30 cellular contexts compared by ENCODE assay signal in the genomic region with DNA sequence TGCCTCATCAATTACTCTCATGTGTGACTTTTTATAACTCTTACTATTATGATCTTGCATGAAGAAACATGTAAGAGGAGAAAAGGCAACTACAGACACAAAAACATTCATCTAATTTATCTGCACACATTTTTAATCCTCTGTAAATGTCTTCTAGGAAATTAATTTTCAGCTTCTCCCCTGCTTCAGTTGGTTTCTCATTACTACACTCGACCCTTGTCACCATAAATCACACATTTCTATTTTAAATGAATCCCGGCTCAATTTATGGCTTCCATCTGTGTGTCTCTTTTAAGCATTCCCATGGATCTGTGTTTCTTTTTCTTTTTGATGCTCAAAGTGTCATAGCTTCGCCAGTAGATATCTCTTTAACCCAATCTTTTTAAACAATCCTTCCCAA. TPM values are rescaled to one million over a fixed set of nuclear protein-coding genes. Genes with fewer than 3 reads are reported as not detected.
"Had no signal": no experiment of that assay in that cellular context is flagged by ENCODE, and none has a peak within 500 bp of the region (broad histone marks: within the 10 kb centered on the region; RNA-seq: fewer than 3 reads in every experiment).

No MANE protein-coding gene starts in this region.

- H3K4me3 ChIP-seq: body of pancreas, MG63, Peyer's patch, SJSA1 had no signal

- H3K27me3 ChIP-seq: body of pancreas, MG63, Peyer's patch, SJSA1 had no signal

- H3K27ac ChIP-seq: body of pancreas, Peyer's patch, RWPE1, SJSA1 had no signal

- H3K4me1 Mint-ChIP-seq: activated CD4-positive, alpha-beta T cell treated with anti-CD3 and anti-CD28 coated beads, Interleukin-2, amount 10 ng/mL, durations not matched to agents 24 days and 14 days; activated naive CD4-positive, alpha-beta T cell treated with anti-CD3 and anti-CD28 coated beads, Interleukin-2, amount 50 U/mL, for 24 hours; T-helper 17 cell; WTC11 had no signal

- DNase-seq: activated CD4-positive, alpha-beta T cell treated with anti-CD3 and anti-CD28 coated beads, Interleukin-2, amount 10 ng/mL, durations not matched to agents 24 days and 14 days; activated CD4-positive, alpha-beta T cell treated with anti-CD3 and anti-CD28 coated beads, Interleukin-2, amount 50 U/mL, for 48 hours; activated CD4-positive, CD25-positive, alpha-beta regulatory T cell treated with anti-CD3 and anti-CD28 coated beads, Interleukin-2, amount 50 U/mL, for 72 hours; activated CD8-positive, alpha-beta memory T cell treated with anti-CD3 and anti-CD28 coated beads, Interleukin-2, amount 10 ng/mL, durations not matched to agents 7 days and 5 days; activated effector memory CD4-positive, alpha-beta T cell treated with Interleukin-2 at 50 U/mL for 16 hours; activated naive CD4-positive, alpha-beta T cell; activated T-cell treated with anti-CD3 and anti-CD28 coated beads, Interleukin-2, amount 50 U/mL, for 24 hours; aorta; body of pancreas; central memory CD4-positive, alpha-beta T cell; MG63; MV-4-11; NCI-H1092 treated with DMSO at 0.1 percent for 48 hours; NCI-H1417 treated with DMSO at 0.1 percent for 48 hours; NCI-H1694 treated with DMSO at 0.1 percent for 48 hours; NCI-H2029 treated with DMSO at 0.1 percent for 48 hours; NCI-H446; NCI-H524; NCI-H774; OCI-M1; Peyer's patch; SHP77; T-helper 17 cell; T-helper 9 cell had no signal

- ATAC-seq: activated CD8-positive, alpha-beta memory T cell treated with anti-CD3 and anti-CD28 coated beads, Interleukin-2, amount 10 ng/mL, durations not matched to agents 7 days and 5 days; body of pancreas; T-helper 17 cell; WTC11 had no signal

- H3K27me3 Mint-ChIP-seq: activated CD4-positive, alpha-beta T cell treated with anti-CD3 and anti-CD28 coated beads, Interleukin-2, amount 10 ng/mL, durations not matched to agents 24 days and 14 days had no signal

- H3K36me3 ChIP-seq: MG63, Peyer's patch, SJSA1 had no signal

- H3K27ac Mint-ChIP-seq: activated CD4-positive, alpha-beta T cell treated with anti-CD3 and anti-CD28 coated beads, Interleukin-2, amount 10 ng/mL, durations not matched to agents 24 days and 14 days; activated CD8-positive, alpha-beta memory T cell treated with anti-CD3 and anti-CD28 coated beads, Interleukin-2, amount 10 ng/mL, durations not matched to agents 7 days and 5 days; activated naive CD4-positive, alpha-beta T cell treated with anti-CD3 and anti-CD28 coated beads, Interleukin-2, amount 50 U/mL, for 24 hours; activated T-cell treated with anti-CD3 and anti-CD28 coated beads, Interleukin-2, amount 50 U/mL, for 24 hours; activated T-helper 1 cell treated with anti-CD3 and anti-CD28 coated beads, Interleukin-12 subunit alpha, Interleukin-12 subunit beta, Interleukin-2, Interleukin-4 antibody, amounts not matched to agents 30 ng/mL and 10 ng/mL and 1 ng/mL, durations not matched to agents 14 hours and 24 hours and 36 hours; T-helper 17 cell; WTC11 had no signal

- H3K4me1 ChIP-seq: body of pancreas, Peyer's patch had no signal

- FAIRE-seq: bronchial epithelial cell had no signal

- H3K9me3 Mint-ChIP-seq: activated naive CD4-positive, alpha-beta T cell treated with anti-CD3 and anti-CD28 coated beads, Interleukin-2, amount 50 U/mL, for 24 hours; activated T-helper 1 cell treated with anti-CD3 and anti-CD28 coated beads, Interleukin-12 subunit alpha, Interleukin-12 subunit beta, Interleukin-2, Interleukin-4 antibody, amounts not matched to agents 30 ng/mL and 10 ng/mL and 1 ng/mL, durations not matched to agents 14 hours and 24 hours and 36 hours; WTC11 had no signal

- H3K4me3 Mint-ChIP-seq: activated CD4-positive, alpha-beta T cell treated with anti-CD3 and anti-CD28 coated beads, Interleukin-2, amount 10 ng/mL, durations not matched to agents 24 days and 14 days; activated CD8-positive, alpha-beta memory T cell treated with anti-CD3 and anti-CD28 coated beads, Interleukin-2, amount 10 ng/mL, durations not matched to agents 7 days and 5 days; activated naive CD4-positive, alpha-beta T cell treated with anti-CD3 and anti-CD28 coated beads, Interleukin-2, amount 50 U/mL, for 24 hours; activated T-cell treated with anti-CD3 and anti-CD28 coated beads, Interleukin-2, amount 50 U/mL, for 24 hours; activated T-helper 1 cell treated with anti-CD3 and anti-CD28 coated beads, Interleukin-12 subunit alpha, Interleukin-12 subunit beta, Interleukin-2, Interleukin-4 antibody, amounts not matched to agents 30 ng/mL and 10 ng/mL and 1 ng/mL, durations not matched to agents 14 hours and 24 hours and 36 hours; T-helper 17 cell; WTC11 had no signal

- H3K36me3 Mint-ChIP-seq: activated CD8-positive, alpha-beta memory T cell treated with anti-CD3 and anti-CD28 coated beads, Interleukin-2, amount 10 ng/mL, durations not matched to agents 7 days and 5 days; activated naive CD4-positive, alpha-beta T cell treated with anti-CD3 and anti-CD28 coated beads, Interleukin-2, amount 50 U/mL, for 24 hours; WTC11 had no signal

RNA-seq across cellular contexts. Expression of a gene that starts 9.8 kb away (rescaled TPM):
- total RNA-seq: activated CD4-positive, alpha-beta T cell treated with anti-CD3 and anti-CD28 coated beads, Interleukin-2, amount 10 ng/mL, durations not matched to agents 24 days and 14 days; activated CD8-positive, alpha-beta memory T cell treated with anti-CD3 and anti-CD28 coated beads, Interleukin-2, amount 10 ng/mL, durations not matched to agents 7 days and 5 days; activated T-helper 1 cell treated with anti-CD3 and anti-CD28 coated beads, Interleukin-12 subunit alpha, Interleukin-12 subunit beta, Interleukin-2, Interleukin-4 antibody, amounts not matched to agents 30 ng/mL and 10 ng/mL and 1 ng/mL, durations not matched to agents 14 hours and 24 hours and 36 hours; aorta; body of pancreas; Peyer's patch; T-helper 17 cell; WTC11 had no signal
- polyA plus RNA-seq: aorta had no signal
